In genomic region chr21:34073749-34074282, GRCh38 we compare ENCODE assay signal across 8 cellular contexts. TPM values are rescaled to one million over a fixed set of nuclear protein-coding genes. Genes with fewer than 3 reads are reported as not detected.
A peak's percentile ranks its signal among the peaks of the same experiment; 100 is the strongest.
DNase-seq lines count a peak whose midpoint lies in the region; ATAC-seq and TF ChIP-seq lines count a peak whose summit lies in the region.

No MANE protein-coding gene starts in this region.

- H3K79me2 ChIP-seq in fibroblast of lung (ENCODE audit: control insufficient read depth, insufficient read depth, low read length), result peaks cover 31% of the 10 kb centered on the region

- H3K4me1 ChIP-seq in fibroblast of lung (ENCODE audit: control insufficient read depth, extremely low read depth, insufficient read depth, low read length) (no peaks in the 10 kb centered on the region), urinary bladder (ENCODE audit: insufficient read depth) (no peaks in the 10 kb centered on the region)

- no peaks in the 10 kb centered on the region for H3K9me3 Mint-ChIP-seq in nephron progenitor cell

- peak; percentile 40 for ATAC-seq in GM21786 (IDR thresholded peaks at IDR 0.05; ENCODE audit: unreplicated experiment)

- no peak for DNase-seq in GM12864 (ENCODE audit: low read depth)
- DNase-seq in activated T-cell treated with anti-CD3 and anti-CD28 coated beads for 4 hours, result peak; percentile 34
- DNase-seq in fibroblast of lung (ENCODE audit: low read depth in 2 of 2), result no peak
- peak; percentile 65 for DNase-seq in nephron progenitor cell
- no peak for DNase-seq in NOMO-1 treated with DMSO at 0.1 percent for 48 hours (lab: John Stamatoyannopoulos, UW; ENCODE audit: unreplicated experiment)

- peaks cover 26% of the 10 kb centered on the region for H3K36me3 Mint-ChIP-seq in nephron progenitor cell (ENCODE audit: low read depth)

- H3K27ac ChIP-seq in KOPT-K1 (ENCODE audit: low read depth, low read length, poor library complexity, severe bottlenecking) (peak overlapping the region; percentile 79), fibroblast of lung (ENCODE audit: insufficient read depth, low read length) (peak overlapping the region; percentile 61), urinary bladder (ENCODE audit: low read depth) (no peak overlapping the region)

- H3K4me1 Mint-ChIP-seq in nephron progenitor cell, result peaks cover 55% of the 10 kb centered on the region

- H3K9ac ChIP-seq in fibroblast of lung (ENCODE audit: insufficient read depth, low read length), result peak overlapping the region; percentile 76

- H3K4me3 ChIP-seq in GM12864 (ENCODE audit: low read depth, low read length), result peak overlapping the region; percentile 80
- peak overlapping the region; percentile 67 to 80 (median 80) for H3K4me3 ChIP-seq in fibroblast of lung (replicated peaks in 1 of 4; ENCODE audit: control extremely low read depth in 1 of 4, insufficient read depth in 1 of 4, low read depth in 3 of 4, low read length in 4 of 4)
- H3K4me3 ChIP-seq in urinary bladder (ENCODE audit: low read depth, low read length), result peak overlapping the region; percentile 98

- peak overlapping the region; percentile 97 for H3K4me3 Mint-ChIP-seq in nephron progenitor cell

- TF ChIP-seq CTCF in GM12864 (IDR thresholded peaks at IDR 0.05; ENCODE audit: low read depth, low read length, missing control alignments) (no peak), fibroblast of lung (conservative IDR thresholded peaks at IDR 0.05 in 1 of 2, IDR thresholded peaks at IDR 0.05 in 1 of 2; ENCODE audit: low read depth in 1 of 2, low read length in 2 of 2) (no peak), nephron progenitor cell (IDR thresholded peaks at IDR 0.05) (no peak)

- H3K36me3 ChIP-seq in KOPT-K1 (ENCODE audit: insufficient read depth, low read length) (peaks cover 4% of the 10 kb centered on the region; the same call in 1 of the 2 replicates), fibroblast of lung (ENCODE audit: control insufficient read depth, insufficient read depth, low read length) (no peaks in the 10 kb centered on the region), urinary bladder (ENCODE audit: insufficient read depth) (no peaks in the 10 kb centered on the region)

- H3K27me3 Mint-ChIP-seq in nephron progenitor cell (ENCODE audit: low read depth, poor library complexity), result peaks cover 8% of the 10 kb centered on the region

- H2AFZ ChIP-seq in fibroblast of lung (ENCODE audit: low read length), result peak overlapping the region; percentile 31

- WGBS in urinary bladder, result under 1% methylated on average over 93 of the region's 95 CpGs

- H3K27ac Mint-ChIP-seq in nephron progenitor cell, result peak overlapping the region; percentile 98

- H4K20me1 ChIP-seq in fibroblast of lung (ENCODE audit: control insufficient read depth, extremely low read depth, insufficient read depth, low read length), result no peaks in the 10 kb centered on the region

- H3K27me3 ChIP-seq in fibroblast of lung (ENCODE audit: control insufficient read depth, insufficient read depth, low read length), result no peaks in the 10 kb centered on the region

- peak overlapping the region; percentile 87 for H3K4me2 ChIP-seq in fibroblast of lung (ENCODE audit: extremely low read depth, insufficient read depth, low read length)

- H3K9me3 ChIP-seq in KOPT-K1 (ENCODE audit: insufficient read depth, low read length, poor library complexity, severe bottlenecking), result no peaks in the 10 kb centered on the region
- H3K9me3 ChIP-seq in fibroblast of lung (ENCODE audit: control insufficient read depth, insufficient read depth, low read depth, low read length), result no peaks in the 10 kb centered on the region

RNA-seq across cellular contexts. Expression of gene MRPS6, which starts 0.4 kb away (rescaled TPM):
- 19.3 and 20.0 TPM in 2 replicates for total RNA-seq in fibroblast of lung
- polyA plus RNA-seq in fibroblast of lung, result 45.6 and 58.7 TPM in 2 replicates
- polyA plus RNA-seq in fibroblast of lung (2012), result 56.6 and 75.7 TPM in 2 replicates
- polyA minus RNA-seq in fibroblast of lung (ENCODE audit: low replicate concordance), result 3.8 and 6.4 TPM in 2 replicates
- total RNA-seq in urinary bladder, result 14.2 TPM
- polyA plus RNA-seq in urinary bladder, result 60.7 TPM

RNA-seq across cellular contexts. Expression of gene SLC5A3, which starts 0.4 kb away (rescaled TPM):
- total RNA-seq in fibroblast of lung (28.6 and 35.7 TPM in 2 replicates), urinary bladder (46.9 TPM)
- polyA plus RNA-seq in fibroblast of lung (4.9 and 6.2 TPM in 2 replicates), urinary bladder (2.1 TPM)
- polyA plus RNA-seq in fibroblast of lung (2012), result 3.6 and 5.2 TPM in 2 replicates
- polyA minus RNA-seq in fibroblast of lung (ENCODE audit: low replicate concordance), result 6.7 and 9.6 TPM in 2 replicates

Comparison
In these comparisons a context has a peak if more than half of its experiments do, and no peak if none do; other contexts are left out.
1. DNase-seq: peak in activated T-cell treated with anti-CD3 and anti-CD28 coated beads for 4 hours (single experiment) and nephron progenitor cell (single experiment); none in GM12864 (single experiment), fibroblast of lung (0 of 2) and NOMO-1 treated with DMSO at 0.1 percent for 48 hours (single experiment).
2. Peak in every context shown above with its lines, with median percentiles within 50 percentile points of each other: H3K4me3 ChIP-seq.